Comparison of ENCODE assay signal across 9 cellular contexts in genomic region chr3:195257454-195258448, GRCh38. TPM values are rescaled to one million over a fixed set of nuclear protein-coding genes. Genes with fewer than 3 reads are reported as not detected.
DNase-seq lines count a peak whose midpoint lies in the region; ATAC-seq lines count a peak whose summit lies in the region.
"Had no signal": no experiment of that assay in that cellular context is flagged by ENCODE, and none has a peak within 500 bp of the region (broad histone marks: within the 10 kb centered on the region; RNA-seq: fewer than 3 reads in every experiment).

No MANE protein-coding gene starts in this region.

- no peaks in the 10 kb centered on the region for H3K27me3 Mint-ChIP-seq in IgD-negative memory B cell
- H3K27me3 Mint-ChIP-seq in activated T-helper 1 cell treated with anti-CD3 and anti-CD28 coated beads, Interleukin-12 subunit alpha, Interleukin-12 subunit beta, Interleukin-2, Interleukin-4 antibody, amounts not matched to agents 30 ng/mL and 10 ng/mL and 1 ng/mL, durations not matched to agents 14 hours and 24 hours and 36 hours (ENCODE audit: insufficient read depth) = no peaks in the 10 kb centered on the region

- H3K4me1 Mint-ChIP-seq in IgD-negative memory B cell = peaks cover 10 to 15% (median 11%) of the 10 kb centered on the region in 3 donors
- peaks cover 18% of the 10 kb centered on the region for H3K4me1 Mint-ChIP-seq in activated T-helper 1 cell treated with anti-CD3 and anti-CD28 coated beads, Interleukin-12 subunit alpha, Interleukin-12 subunit beta, Interleukin-2, Interleukin-4 antibody, amounts not matched to agents 30 ng/mL and 10 ng/mL and 1 ng/mL, durations not matched to agents 14 hours and 24 hours and 36 hours (ENCODE audit: low read depth)
- H3K4me1 Mint-ChIP-seq in stimulated activated effector memory CD8-positive, alpha-beta T cell treated with anti-CD3 and anti-CD28 coated beads, Interleukin-12 subunit alpha, Interleukin-12 subunit beta, amount 100 ng/mL, for 72 hours = peaks cover 32% of the 10 kb centered on the region

- intact Hi-C loops in activated T-helper 1 cell treated with anti-CD3 and anti-CD28 coated beads, Interleukin-12 subunit alpha, Interleukin-12 subunit beta, Interleukin-2, Interleukin-4 antibody, amounts not matched to agents 30 ng/mL and 10 ng/mL and 1 ng/mL, durations not matched to agents 14 hours and 24 hours and 36 hours (cut with micrococcal nuclease) = loop anchor here (10.0 kb wide), 1 partner anchor 253 kb away; no protein-coding TSS in a partner anchor

- no peak for ATAC-seq in left lobe of liver
- no peak for ATAC-seq in stimulated activated effector memory CD8-positive, alpha-beta T cell treated with anti-CD3 and anti-CD28 coated beads, Interleukin-12 subunit alpha, Interleukin-12 subunit beta, amount 100 ng/mL, for 72 hours
- ATAC-seq in GM21526 (IDR thresholded peaks at IDR 0.05; ENCODE audit: low FRiP score, unreplicated experiment) = no peak

- H3K9me3 Mint-ChIP-seq in IgD-negative memory B cell = no peaks in the 10 kb centered on the region
- no peaks in the 10 kb centered on the region for H3K9me3 Mint-ChIP-seq in activated T-helper 1 cell treated with anti-CD3 and anti-CD28 coated beads, Interleukin-12 subunit alpha, Interleukin-12 subunit beta, Interleukin-2, Interleukin-4 antibody, amounts not matched to agents 30 ng/mL and 10 ng/mL and 1 ng/mL, durations not matched to agents 14 hours and 24 hours and 36 hours
- H3K9me3 Mint-ChIP-seq in stimulated activated effector memory CD8-positive, alpha-beta T cell treated with anti-CD3 and anti-CD28 coated beads, Interleukin-12 subunit alpha, Interleukin-12 subunit beta, amount 100 ng/mL, for 72 hours = no peaks in the 10 kb centered on the region

- DNase-seq in activated T-helper 1 cell treated with anti-CD3 and anti-CD28 coated beads, Interleukin-12 subunit alpha, Interleukin-12 subunit beta, Interleukin-2, Interleukin-4 antibody, amounts not matched to agents 30 ng/mL and 10 ng/mL and 1 ng/mL, durations not matched to agents 14 hours and 24 hours and 36 hours (ENCODE audit: low spot score) = no peak
- DNase-seq in left lobe of liver (ENCODE audit: low spot score) (peak; percentile 43), DMS79 (lab: John Stamatoyannopoulos, UW) (no peak), NCI-H526 (lab: John Stamatoyannopoulos, UW) (no peak)
- DNase-seq in stimulated activated effector memory CD8-positive, alpha-beta T cell treated with anti-CD3 and anti-CD28 coated beads, Interleukin-12 subunit alpha, Interleukin-12 subunit beta, amount 100 ng/mL, for 72 hours (ENCODE audit: low spot score in 2 of 2) = peak; percentile 1 to 49
- DNase-seq: hypothalamus, nucleus accumbens had no signal

- no peaks in the 10 kb centered on the region for H3K36me3 Mint-ChIP-seq in IgD-negative memory B cell
- H3K36me3 Mint-ChIP-seq in activated T-helper 1 cell treated with anti-CD3 and anti-CD28 coated beads, Interleukin-12 subunit alpha, Interleukin-12 subunit beta, Interleukin-2, Interleukin-4 antibody, amounts not matched to agents 30 ng/mL and 10 ng/mL and 1 ng/mL, durations not matched to agents 14 hours and 24 hours and 36 hours (ENCODE audit: low read depth) = no peaks in the 10 kb centered on the region
- H3K36me3 Mint-ChIP-seq in stimulated activated effector memory CD8-positive, alpha-beta T cell treated with anti-CD3 and anti-CD28 coated beads, Interleukin-12 subunit alpha, Interleukin-12 subunit beta, amount 100 ng/mL, for 72 hours = no peaks in the 10 kb centered on the region

- H3K27ac Mint-ChIP-seq in IgD-negative memory B cell = peak overlapping the region in 2 of 3 donors; percentile 22 to 95
- H3K27ac Mint-ChIP-seq in activated T-helper 1 cell treated with anti-CD3 and anti-CD28 coated beads, Interleukin-12 subunit alpha, Interleukin-12 subunit beta, Interleukin-2, Interleukin-4 antibody, amounts not matched to agents 30 ng/mL and 10 ng/mL and 1 ng/mL, durations not matched to agents 14 hours and 24 hours and 36 hours = peak overlapping the region; percentile 49
- H3K27ac Mint-ChIP-seq in stimulated activated effector memory CD8-positive, alpha-beta T cell treated with anti-CD3 and anti-CD28 coated beads, Interleukin-12 subunit alpha, Interleukin-12 subunit beta, amount 100 ng/mL, for 72 hours = peak overlapping the region; percentile 79

- peak overlapping the region in 3 of 4 donors; percentile 47 to 79 (median 62) for H3K4me3 Mint-ChIP-seq in IgD-negative memory B cell
- no peak overlapping the region for H3K4me3 Mint-ChIP-seq in activated T-helper 1 cell treated with anti-CD3 and anti-CD28 coated beads, Interleukin-12 subunit alpha, Interleukin-12 subunit beta, Interleukin-2, Interleukin-4 antibody, amounts not matched to agents 30 ng/mL and 10 ng/mL and 1 ng/mL, durations not matched to agents 14 hours and 24 hours and 36 hours
- peak overlapping the region; percentile 73 for H3K4me3 Mint-ChIP-seq in stimulated activated effector memory CD8-positive, alpha-beta T cell treated with anti-CD3 and anti-CD28 coated beads, Interleukin-12 subunit alpha, Interleukin-12 subunit beta, amount 100 ng/mL, for 72 hours

RNA-seq across cellular contexts. Expression of gene XXYLT1, which starts 13.2 kb away (rescaled TPM):
- 5.2 TPM for polyA plus RNA-seq in IgD-negative memory B cell
- total RNA-seq in activated T-helper 1 cell treated with anti-CD3 and anti-CD28 coated beads, Interleukin-12 subunit alpha, Interleukin-12 subunit beta, Interleukin-2, Interleukin-4 antibody, amounts not matched to agents 30 ng/mL and 10 ng/mL and 1 ng/mL, durations not matched to agents 14 hours and 24 hours and 36 hours = 14.5 and 14.9 TPM in 2 replicates
- total RNA-seq in left lobe of liver = 2.8 TPM

Comparison
In these comparisons a context has a peak if more than half of its experiments do, and no peak if none do; other contexts are left out.
1. DNase-seq: peak in left lobe of liver (single experiment) and stimulated activated effector memory CD8-positive, alpha-beta T cell treated with anti-CD3 and anti-CD28 coated beads, Interleukin-12 subunit alpha, Interleukin-12 subunit beta, amount 100 ng/mL, for 72 hours (2 of 2); none in activated T-helper 1 cell treated with anti-CD3 and anti-CD28 coated beads, Interleukin-12 subunit alpha, Interleukin-12 subunit beta, Interleukin-2, Interleukin-4 antibody, amounts not matched to agents 30 ng/mL and 10 ng/mL and 1 ng/mL, durations not matched to agents 14 hours and 24 hours and 36 hours (single experiment), DMS79 (single experiment) and NCI-H526 (0 of 2).
2. Peak in every context shown above with its lines, with median percentiles within 50 percentile points of each other: H3K27ac Mint-ChIP-seq.